In the genomic region with DNA sequence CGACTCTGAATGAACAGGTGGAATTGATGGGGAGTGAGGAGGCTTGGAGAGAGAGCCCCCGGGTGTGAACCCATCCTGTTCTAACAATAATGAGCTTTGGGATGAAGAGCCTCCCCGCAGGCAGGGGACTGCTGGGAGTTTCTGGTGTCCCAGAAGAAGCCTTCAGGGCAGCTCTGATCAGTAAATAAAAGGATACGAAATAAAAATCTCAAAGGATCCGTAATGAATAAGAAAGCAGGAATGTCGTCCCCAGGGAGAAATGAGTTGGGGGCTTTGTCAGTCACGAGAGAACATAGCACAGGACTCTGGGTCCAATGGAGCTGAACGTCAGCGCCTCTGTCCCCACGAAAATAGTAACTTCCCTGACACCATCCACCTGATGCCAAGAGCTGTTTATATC, we compare ENCODE assay signal across 2 cellular contexts.
TF ChIP-seq lines count a peak whose summit lies in the region.

No MANE protein-coding gene starts in this region.

TF ChIP-seq in IMR-90, 13 proteins besides CTCF, POLR2A, EP300 and RAD21:
- no peak for TF ChIP-seq RCOR1 (IDR thresholded peaks at IDR 0.05; ENCODE audit: insufficient replicate concordance, low read length)
- no peak for TF ChIP-seq CHD1 (IDR thresholded peaks at IDR 0.05; ENCODE audit: low read depth, low read length)
- TF ChIP-seq MAFK (IDR thresholded peaks at IDR 0.05; ENCODE audit: low read depth, low read length) = no peak
- TF ChIP-seq RFX5 (IDR thresholded peaks at IDR 0.05; ENCODE audit: low read depth, low read length) = no peak

TF ChIP-seq in endothelial cell of umbilical vein, 7 proteins besides CTCF, POLR2A, EP300 and RAD21:
- TF ChIP-seq, protein P1, sequence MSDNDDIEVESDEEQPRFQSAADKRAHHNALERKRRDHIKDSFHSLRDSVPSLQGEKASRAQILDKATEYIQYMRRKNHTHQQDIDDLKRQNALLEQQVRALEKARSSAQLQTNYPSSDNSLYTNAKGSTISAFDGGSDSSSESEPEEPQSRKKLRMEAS (IDR thresholded peaks at IDR 0.05; ENCODE audit: insufficient read depth, insufficient read length) = no peak
- no peak for TF ChIP-seq JUN (IDR thresholded peaks at IDR 0.05; ENCODE audit: borderline replicate concordance, insufficient read depth, insufficient read length, low read depth)
- TF ChIP-seq MYC (IDR thresholded peaks at IDR 0.05; ENCODE audit: low read depth, low read length) = no peak
